Comparison of ENCODE assay signal across 1 cellular context in the genomic region with DNA sequence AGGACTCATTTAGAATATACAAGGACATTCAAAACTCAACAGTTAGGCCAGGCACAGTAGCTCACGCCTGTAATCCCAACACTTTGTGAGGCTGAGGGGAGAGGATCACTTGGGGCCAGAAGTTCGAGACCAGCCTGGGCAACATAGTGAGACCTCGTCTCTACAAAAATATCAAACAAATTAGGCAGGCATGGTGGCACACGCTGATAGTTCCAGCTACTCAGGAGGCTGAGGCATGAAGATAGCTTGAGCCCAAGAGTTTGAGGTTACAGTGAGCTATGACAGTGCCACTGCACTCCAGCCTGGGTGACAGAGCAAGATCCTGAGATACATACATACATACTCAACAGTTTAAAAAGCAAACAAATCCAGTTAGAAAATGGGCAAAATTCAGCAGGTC.
TF ChIP-seq lines count a peak whose summit lies in the region.

No MANE protein-coding gene starts in this region.

TF ChIP-seq in K562, 482 proteins besides CTCF, POLR2A, EP300 and RAD21 (continued from another document):
- TF ChIP-seq ETV5 (CRISPR knock-in tag; IDR thresholded peaks at IDR 0.05; ENCODE audit: low read depth) (no peak), TAL1 (IDR thresholded peaks at IDR 0.05) (peak; percentile 43; the same call in 1 of the 2 replicates), SMC3 (conservative IDR thresholded peaks at IDR 0.05; ENCODE audit: insufficient read depth, low read depth, low read length) (no peak), SMARCA4 (IDR thresholded peaks at IDR 0.05) (0 out of 2 replicates have a peak, but pooled peaks have one; percentile 21), ZNF639 (CRISPR knock-in tag; conservative IDR thresholded peaks at IDR 0.05 in 1 of 2, IDR thresholded peaks at IDR 0.05 in 1 of 2) (0 out of 4 replicates have a peak, but pooled peaks of 1 of the 2 experiments have one; percentile 46)
